Comparison of ENCODE assay signal across 8 cellular contexts in genomic region chr5:157603333-157604190, GRCh38. TPM values are rescaled to one million over a fixed set of nuclear protein-coding genes. Genes with fewer than 3 reads are reported as not detected.
DNase-seq lines count a peak whose midpoint lies in the region; ATAC-seq, FAIRE-seq and TF ChIP-seq lines count a peak whose summit lies in the region.

No MANE protein-coding gene starts in this region.

- no peaks in the 10 kb centered on the region for H3K9me3 ChIP-seq in A673 (ENCODE audit: low read depth, low read length, poor library complexity, severe bottlenecking)

- CTCF ChIA-PET in BJ (lab: Yijun Ruan, JAX): no interaction called here
- CTCF ChIA-PET in A673 (lab: Charles Lee): no interaction called here

- no peak for FAIRE-seq in bronchial epithelial cell (lab: Jason Lieb, UNC)

- no peaks in the 10 kb centered on the region for H3K4me1 ChIP-seq in A673 (ENCODE audit: insufficient read depth, low read length, poor library complexity, severe bottlenecking)

- TF ChIP-seq CTCF in BJ (IDR thresholded peaks at IDR 0.05; ENCODE audit: insufficient read depth, low read depth, low read length) (no peak), bronchial epithelial cell (IDR thresholded peaks at IDR 0.05; ENCODE audit: insufficient read depth, low read length, severe bottlenecking) (no peak), A673 (conservative IDR thresholded peaks at IDR 0.05; ENCODE audit: low read depth, low read length) (no peak)

- POLR2A ChIA-PET in BJ (lab: Charles Lee): no interaction called here
- POLR2A ChIA-PET in A673 (lab: Charles Lee; ENCODE audit: low non-redundant PET): no interaction called here

- no peaks in the 10 kb centered on the region for H3K27me3 ChIP-seq in BJ (ENCODE audit: control insufficient read depth, insufficient read depth, low read length)
- H3K27me3 ChIP-seq in bronchial epithelial cell (ENCODE audit: control insufficient read depth, insufficient read depth, low read length): no peaks in the 10 kb centered on the region
- H3K27me3 ChIP-seq in A673 (replicated peaks; ENCODE audit: insufficient read depth, low read depth, low read length, poor library complexity): no peaks in the 10 kb centered on the region

- ATAC-seq in HG03066 (IDR thresholded peaks at IDR 0.05; ENCODE audit: low read depth, unreplicated experiment): peak; percentile 37
- no peak for ATAC-seq in GM19035 (IDR thresholded peaks at IDR 0.05; ENCODE audit: unreplicated experiment)
- no peak for ATAC-seq in HG02588 (IDR thresholded peaks at IDR 0.05; ENCODE audit: unreplicated experiment)

- intact Hi-C loops in A673 (cut with micrococcal nuclease; ENCODE audit: unreplicated experiment): no loop called here

- H3K36me3 ChIP-seq in BJ (ENCODE audit: control insufficient read depth, insufficient read depth, low read length): no peaks in the 10 kb centered on the region
- no peaks in the 10 kb centered on the region for H3K36me3 ChIP-seq in bronchial epithelial cell (ENCODE audit: control insufficient read depth, insufficient read depth, low read length)
- H3K36me3 ChIP-seq in A673 (ENCODE audit: insufficient read depth, low read length, poor library complexity, severe bottlenecking): no peaks in the 10 kb centered on the region

- peak; percentile 54 for DNase-seq in BJ (ENCODE audit: low read depth)
- DNase-seq in T-helper 22 cell (ENCODE audit: low read depth): peak; percentile 77
- peak; percentile 90 for DNase-seq in bronchial epithelial cell (ENCODE audit: low read depth)
- DNase-seq in stimulated activated CD4-positive, alpha-beta T cell treated with anti-CD3 and anti-CD28 coated beads, Interleukin-12 subunit alpha, Interleukin-12 subunit beta, amount 100 ng/mL, for 48 hours (ENCODE audit: low read depth in 2 of 3, low spot score in 1 of 3): peak; percentile 49 to 57 (median 52)
- DNase-seq in A673 (ENCODE audit: low spot score): no peak

- no peak overlapping the region for H3K27ac ChIP-seq in A673 (ENCODE audit: low read depth, low read length, poor library complexity, severe bottlenecking)

- BruUV-seq in A673 (replicated peaks; lab: Mats Ljungman, UMichigan): no TSS peak

- H3K4me3 ChIP-seq in BJ (ENCODE audit: low read depth, low read length): no peak overlapping the region
- H3K4me3 ChIP-seq in bronchial epithelial cell (ENCODE audit: low read depth, low read length): no peak overlapping the region
- no peak overlapping the region for H3K4me3 ChIP-seq in A673 (ENCODE audit: low read depth, low read length, poor library complexity, severe bottlenecking)

RNA-seq across cellular contexts. Expression of gene ADAM19, which starts 28.0 kb away (rescaled TPM):
- polyA plus RNA-seq in BJ (2011; rRNA removed): 57.5 and 68.3 TPM in 2 replicates
- 110 and 114 TPM in 2 replicates for polyA minus RNA-seq in BJ (2011; rRNA and poly(A)+ RNA removed)
- total RNA-seq in bronchial epithelial cell (0.79 and 1.7 TPM in 2 replicates), A673 (2021) (1.7 and 2.3 TPM in 2 replicates)

RNA-seq across cellular contexts. Expression of gene SOX30, which starts 48.7 kb away (rescaled TPM):
- 0.07 TPM in 2 replicates for polyA plus RNA-seq in BJ (2011; rRNA removed)
- polyA minus RNA-seq in BJ (2011; rRNA and poly(A)+ RNA removed): 0.19 TPM in 1 of 2 replicates, not detected in the other
- total RNA-seq in bronchial epithelial cell (under 0.01 TPM in 1 of 2 replicates, not detected in the other), A673 (2021) (not detected in 2 replicates)
